ENCODE assay signal across 20 cellular contexts in genomic region chr10:47230957-47231356, GRCh38.
A peak's percentile ranks its signal among the peaks of the same experiment; 100 is the strongest.
DNase-seq lines count a peak whose midpoint lies in the region; ATAC-seq and TF ChIP-seq lines count a peak whose summit lies in the region.
"Had no signal": no experiment of that assay in that cellular context is flagged by ENCODE, and none has a peak within 500 bp of the region (broad histone marks: within the 10 kb centered on the region; RNA-seq: fewer than 3 reads in every experiment).

No MANE protein-coding gene starts in this region.

- H3K27ac Mint-ChIP-seq in activated naive CD8-positive, alpha-beta T cell = peak overlapping the region; percentile 85
- no peak overlapping the region for H3K27ac Mint-ChIP-seq in activated naive CD8-positive, alpha-beta T cell treated with anti-CD3 and anti-CD28 coated beads, Interleukin-2, amount 50 U/mL, for 24 hours
- peak overlapping the region; percentile 77 for H3K27ac Mint-ChIP-seq in T-helper 17 cell
- H3K27ac Mint-ChIP-seq: B cell, GM23338, H9 had no signal

- no peak for DNase-seq in activated naive CD8-positive, alpha-beta T cell treated with anti-CD3 and anti-CD28 coated beads, Interleukin-2, amount 50 U/mL, for 24 hours
- DNase-seq in T-helper 17 cell (no peak), ascending aorta (ENCODE audit: low spot score in 2 of 2) (no peak), NCI-H446 (lab: John Stamatoyannopoulos, UW) (no peak)
- DNase-seq: CD4-positive, CD25-positive, alpha-beta regulatory T cell; CD8-positive, alpha-beta memory T cell; DMS 273 treated with DMSO at 0.1 percent for 48 hours; DMS79; EL; GF-D8 had no signal

- no peaks in the 10 kb centered on the region for H3K36me3 ChIP-seq in ascending aorta
- H3K36me3 ChIP-seq: BLaER1 had no signal

- no peak overlapping the region for H3K4me3 Mint-ChIP-seq in activated naive CD8-positive, alpha-beta T cell
- no peak overlapping the region for H3K4me3 Mint-ChIP-seq in activated naive CD8-positive, alpha-beta T cell treated with anti-CD3 and anti-CD28 coated beads, Interleukin-2, amount 50 U/mL, for 24 hours
- H3K4me3 Mint-ChIP-seq in T-helper 17 cell = no peak overlapping the region
- H3K4me3 Mint-ChIP-seq: B cell; CD4-positive, CD25-positive, alpha-beta regulatory T cell; GM23338; H9 had no signal

- intact Hi-C loops in ascending aorta (cut with DNase I) = no loop called here

- no peaks in the 10 kb centered on the region for H3K27me3 Mint-ChIP-seq in activated naive CD8-positive, alpha-beta T cell
- no peaks in the 10 kb centered on the region for H3K27me3 Mint-ChIP-seq in activated naive CD8-positive, alpha-beta T cell treated with anti-CD3 and anti-CD28 coated beads, Interleukin-2, amount 50 U/mL, for 24 hours
- peaks cover 5% of the 10 kb centered on the region for H3K27me3 Mint-ChIP-seq in T-helper 17 cell
- H3K27me3 Mint-ChIP-seq: CD4-positive, CD25-positive, alpha-beta regulatory T cell; CD8-positive, alpha-beta memory T cell had no signal

- ATAC-seq in activated naive CD8-positive, alpha-beta T cell treated with anti-CD3 and anti-CD28 coated beads, Interleukin-2, amount 50 U/mL, for 24 hours = no peak
- ATAC-seq in T-helper 17 cell (no peak), HG03432 (IDR thresholded peaks at IDR 0.05; ENCODE audit: unreplicated experiment) (no peak), HG03159 (IDR thresholded peaks at IDR 0.05; ENCODE audit: unreplicated experiment) (no peak)
- ATAC-seq: GM23338, HCT116 had no signal

- H3K27ac ChIP-seq in ascending aorta = peak overlapping the region; percentile 65 to 68
- H3K27ac ChIP-seq: 22Rv1, BLaER1, C4-2B had no signal

- H3K9me3 ChIP-seq in T-helper 17 cell (ENCODE audit: control insufficient read depth, low read length, poor library complexity, severe bottlenecking) (no peaks in the 10 kb centered on the region), ascending aorta (peaks cover 0 to 4% of the 10 kb centered on the region in 2 donors)
- H3K9me3 ChIP-seq: BLaER1 had no signal

- no peak for TF ChIP-seq CTCF in ascending aorta (IDR thresholded peaks at IDR 0.05)

- peaks cover 0 to 18% of the 10 kb centered on the region in 2 donors for H3K4me1 ChIP-seq in ascending aorta
- H3K4me1 ChIP-seq: BLaER1 had no signal

- H3K9me3 Mint-ChIP-seq in activated naive CD8-positive, alpha-beta T cell (ENCODE audit: low read depth) = peaks cover 4% of the 10 kb centered on the region
- no peaks in the 10 kb centered on the region for H3K9me3 Mint-ChIP-seq in activated naive CD8-positive, alpha-beta T cell treated with anti-CD3 and anti-CD28 coated beads, Interleukin-2, amount 50 U/mL, for 24 hours
- H3K9me3 Mint-ChIP-seq: CD8-positive, alpha-beta memory T cell had no signal

- no peaks in the 10 kb centered on the region for H3K27me3 ChIP-seq in ascending aorta
- H3K27me3 ChIP-seq: BLaER1 had no signal

- peaks cover 3% of the 10 kb centered on the region for H3K36me3 Mint-ChIP-seq in activated naive CD8-positive, alpha-beta T cell
- H3K36me3 Mint-ChIP-seq in activated naive CD8-positive, alpha-beta T cell treated with anti-CD3 and anti-CD28 coated beads, Interleukin-2, amount 50 U/mL, for 24 hours (ENCODE audit: low read depth) = no peaks in the 10 kb centered on the region
- peaks cover 2% of the 10 kb centered on the region for H3K36me3 Mint-ChIP-seq in T-helper 17 cell (ENCODE audit: low read depth)
- H3K36me3 Mint-ChIP-seq: CD8-positive, alpha-beta memory T cell had no signal

- no peak overlapping the region for H3K4me3 ChIP-seq in ascending aorta
- H3K4me3 ChIP-seq: BLaER1, GM23338 had no signal

- peaks cover 25% of the 10 kb centered on the region for H3K4me1 Mint-ChIP-seq in activated naive CD8-positive, alpha-beta T cell (ENCODE audit: low read depth)
- H3K4me1 Mint-ChIP-seq in activated naive CD8-positive, alpha-beta T cell treated with anti-CD3 and anti-CD28 coated beads, Interleukin-2, amount 50 U/mL, for 24 hours = peaks cover 14% of the 10 kb centered on the region
- H3K4me1 Mint-ChIP-seq in T-helper 17 cell = peaks cover 8% of the 10 kb centered on the region
- H3K4me1 Mint-ChIP-seq: B cell, GM23338, H9 had no signal
